8 cellular contexts compared by ENCODE assay signal in the genomic region with DNA sequence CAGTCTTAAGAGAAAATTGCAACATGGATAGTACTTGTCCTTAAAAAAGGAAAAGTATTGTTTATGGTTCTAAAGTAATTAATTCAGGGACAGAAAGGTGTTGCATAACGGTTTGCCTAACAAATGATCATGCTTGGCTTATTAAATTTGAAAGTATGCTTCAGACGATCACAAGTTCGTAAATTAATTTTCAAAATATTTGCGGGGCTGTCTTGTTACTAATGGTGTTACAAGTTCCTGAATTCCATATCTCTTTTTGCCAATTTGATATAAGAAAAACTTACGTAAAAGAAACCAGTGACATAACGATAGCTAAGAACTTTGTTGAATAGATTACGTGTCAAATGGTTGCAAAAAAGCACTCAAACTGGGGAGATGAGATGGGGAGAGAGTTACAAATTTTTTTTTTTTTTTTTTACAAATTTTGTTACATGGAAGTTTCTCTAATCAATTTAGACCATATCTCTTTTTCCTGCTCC. TPM values are rescaled to one million over a fixed set of nuclear protein-coding genes. Genes with fewer than 3 reads are reported as not detected.
DNase-seq lines count a peak whose midpoint lies in the region; FAIRE-seq and TF ChIP-seq lines count a peak whose summit lies in the region.

No MANE protein-coding gene starts in this region.

- DNase-seq in activated CD4-positive, alpha-beta T cell treated with anti-CD3 and anti-CD28 coated beads, Interleukin-2, amount 10 ng/mL, durations not matched to agents 24 days and 14 days, result no peak
- no peak for DNase-seq in activated CD4-positive, alpha-beta T cell treated with anti-CD3 and anti-CD28 coated beads for 4 hours
- no peak for DNase-seq in activated T-helper 2 cell treated with anti-CD3 and anti-CD28 coated beads, Interferon-gamma antibody, Interleukin-2, Interleukin-4, amounts not matched to agents 10 μg/mL and 5 μg/mL and 100 μg/mL, durations not matched to agents 14 hours and 24 hours and 36 hours (ENCODE audit: low spot score)
- no peak for DNase-seq in kidney
- no peak for DNase-seq in foreskin melanocyte
- no peak for DNase-seq in activated CD4-positive, alpha-beta T cell treated with anti-CD3 and anti-CD28 coated beads, Interleukin-2, amount 50 U/mL, for 4 hours
- no peak for DNase-seq in DMS153 (lab: John Stamatoyannopoulos, UW)

- H3K27ac Mint-ChIP-seq in activated CD4-positive, alpha-beta T cell treated with anti-CD3 and anti-CD28 coated beads, Interleukin-2, amount 10 ng/mL, durations not matched to agents 24 days and 14 days, result no peak overlapping the region
- H3K27ac Mint-ChIP-seq in activated T-helper 2 cell treated with anti-CD3 and anti-CD28 coated beads, Interferon-gamma antibody, Interleukin-2, Interleukin-4, amounts not matched to agents 10 μg/mL and 5 μg/mL and 100 μg/mL, durations not matched to agents 14 hours and 24 hours and 36 hours, result no peak overlapping the region

- WGBS in thymus, result 80% methylated on average over 7 of the region's 7 CpGs

- H3K4me1 Mint-ChIP-seq in activated CD4-positive, alpha-beta T cell treated with anti-CD3 and anti-CD28 coated beads, Interleukin-2, amount 10 ng/mL, durations not matched to agents 24 days and 14 days, result peaks cover 22% of the 10 kb centered on the region
- peaks cover 27% of the 10 kb centered on the region for H3K4me1 Mint-ChIP-seq in activated T-helper 2 cell treated with anti-CD3 and anti-CD28 coated beads, Interferon-gamma antibody, Interleukin-2, Interleukin-4, amounts not matched to agents 10 μg/mL and 5 μg/mL and 100 μg/mL, durations not matched to agents 14 hours and 24 hours and 36 hours (ENCODE audit: low read depth)

- H3K27ac ChIP-seq in kidney (ENCODE audit: low read depth in 2 of 2, low read length in 2 of 2) (peak overlapping the region in 1 of 2 donors; percentile 97), thymus (ENCODE audit: low read depth) (no peak overlapping the region)

- H3K9me3 Mint-ChIP-seq in activated CD4-positive, alpha-beta T cell treated with anti-CD3 and anti-CD28 coated beads, Interleukin-2, amount 10 ng/mL, durations not matched to agents 24 days and 14 days, result no peaks in the 10 kb centered on the region
- H3K9me3 Mint-ChIP-seq in activated T-helper 2 cell treated with anti-CD3 and anti-CD28 coated beads, Interferon-gamma antibody, Interleukin-2, Interleukin-4, amounts not matched to agents 10 μg/mL and 5 μg/mL and 100 μg/mL, durations not matched to agents 14 hours and 24 hours and 36 hours, result no peaks in the 10 kb centered on the region

- H3K27me3 ChIP-seq in thymus (ENCODE audit: control insufficient read depth, insufficient read depth), result no peaks in the 10 kb centered on the region

- H3K4me1 ChIP-seq in kidney (ENCODE audit: control insufficient read depth in 1 of 2, insufficient read depth in 1 of 2, low read depth in 1 of 2, low read length in 2 of 2) (peaks cover 0 to 8% of the 10 kb centered on the region in 2 donors), thymus (ENCODE audit: control insufficient read depth, insufficient read depth, low read length) (peaks cover 9% of the 10 kb centered on the region)

- H3K4me3 Mint-ChIP-seq in activated CD4-positive, alpha-beta T cell treated with anti-CD3 and anti-CD28 coated beads, Interleukin-2, amount 10 ng/mL, durations not matched to agents 24 days and 14 days, result peak overlapping the region; percentile 94
- H3K4me3 Mint-ChIP-seq in activated T-helper 2 cell treated with anti-CD3 and anti-CD28 coated beads, Interferon-gamma antibody, Interleukin-2, Interleukin-4, amounts not matched to agents 10 μg/mL and 5 μg/mL and 100 μg/mL, durations not matched to agents 14 hours and 24 hours and 36 hours (ENCODE audit: low read depth), result peak overlapping the region; percentile 82

- H3K36me3 Mint-ChIP-seq in activated CD4-positive, alpha-beta T cell treated with anti-CD3 and anti-CD28 coated beads, Interleukin-2, amount 10 ng/mL, durations not matched to agents 24 days and 14 days (ENCODE audit: low read depth), result peaks cover 2% of the 10 kb centered on the region
- H3K36me3 Mint-ChIP-seq in activated T-helper 2 cell treated with anti-CD3 and anti-CD28 coated beads, Interferon-gamma antibody, Interleukin-2, Interleukin-4, amounts not matched to agents 10 μg/mL and 5 μg/mL and 100 μg/mL, durations not matched to agents 14 hours and 24 hours and 36 hours (ENCODE audit: low read depth), result peaks cover 7% of the 10 kb centered on the region

- H3K9ac ChIP-seq in kidney (ENCODE audit: low read length in 2 of 2), result peak overlapping the region in 1 of 2 donors; percentile 87

- H3K36me3 ChIP-seq in kidney (ENCODE audit: control insufficient read depth in 1 of 2, insufficient read depth in 2 of 2, low read length in 2 of 2) (no peaks in the 10 kb centered on the region), thymus (ENCODE audit: control insufficient read depth, insufficient read depth) (no peaks in the 10 kb centered on the region)

- intact Hi-C loops in activated CD4-positive, alpha-beta T cell treated with anti-CD3 and anti-CD28 coated beads, Interleukin-2, amount 10 ng/mL, durations not matched to agents 24 days and 14 days (cut with micrococcal nuclease), result no loop called here
- intact Hi-C loops in activated T-helper 2 cell treated with anti-CD3 and anti-CD28 coated beads, Interferon-gamma antibody, Interleukin-2, Interleukin-4, amounts not matched to agents 10 μg/mL and 5 μg/mL and 100 μg/mL, durations not matched to agents 14 hours and 24 hours and 36 hours (cut with micrococcal nuclease), result loop anchor here (1.0 to 5.0 kb wide), 2 partner anchors 10 to 290 kb away; a partner anchor contains a TSS
- intact Hi-C loops in kidney (cut with DNase I), result no loop called here

- TF ChIP-seq CTCF in kidney (IDR thresholded peaks at IDR 0.05; ENCODE audit: borderline replicate concordance, extremely low read depth, insufficient read depth), result no peak

- no peaks in the 10 kb centered on the region for H3K27me3 Mint-ChIP-seq in activated CD4-positive, alpha-beta T cell treated with anti-CD3 and anti-CD28 coated beads, Interleukin-2, amount 10 ng/mL, durations not matched to agents 24 days and 14 days
- H3K27me3 Mint-ChIP-seq in activated T-helper 2 cell treated with anti-CD3 and anti-CD28 coated beads, Interferon-gamma antibody, Interleukin-2, Interleukin-4, amounts not matched to agents 10 μg/mL and 5 μg/mL and 100 μg/mL, durations not matched to agents 14 hours and 24 hours and 36 hours (ENCODE audit: low read depth), result no peaks in the 10 kb centered on the region

- no peaks in the 10 kb centered on the region for H3K9me3 ChIP-seq in kidney (ENCODE audit: control insufficient read depth in 1 of 2, low read length in 2 of 2)
- no peaks in the 10 kb centered on the region for H3K9me3 ChIP-seq in thymus (ENCODE audit: control insufficient read depth)

- H3K4me3 ChIP-seq in kidney (ENCODE audit: low read length in 2 of 2) (peak overlapping the region; percentile 81 to 84), thymus (ENCODE audit: low read length) (peak overlapping the region; percentile 74)

- FAIRE-seq in kidney (lab: Jason Lieb, UNC), result no peak

RNA-seq across cellular contexts. Expression of a gene that starts 1.3 kb away (rescaled TPM):
- 25.9 and 32.1 TPM in 2 replicates for total RNA-seq in activated CD4-positive, alpha-beta T cell treated with anti-CD3 and anti-CD28 coated beads, Interleukin-2, amount 10 ng/mL, durations not matched to agents 24 days and 14 days
- total RNA-seq in activated T-helper 2 cell treated with anti-CD3 and anti-CD28 coated beads, Interferon-gamma antibody, Interleukin-2, Interleukin-4, amounts not matched to agents 10 μg/mL and 5 μg/mL and 100 μg/mL, durations not matched to agents 14 hours and 24 hours and 36 hours, result 21.2 and 26.7 TPM in 2 replicates
- 28.2 TPM for total RNA-seq in kidney
- polyA plus RNA-seq in kidney (ENCODE audit: insufficient read depth, low read depth, low replicate concordance) (2.8 TPM), thymus (4.1 TPM)

RNA-seq across cellular contexts. Expression of a gene that starts 49.2 kb away (rescaled TPM):
- 38.6 and 39.1 TPM in 2 replicates for total RNA-seq in activated CD4-positive, alpha-beta T cell treated with anti-CD3 and anti-CD28 coated beads, Interleukin-2, amount 10 ng/mL, durations not matched to agents 24 days and 14 days
- total RNA-seq in activated T-helper 2 cell treated with anti-CD3 and anti-CD28 coated beads, Interferon-gamma antibody, Interleukin-2, Interleukin-4, amounts not matched to agents 10 μg/mL and 5 μg/mL and 100 μg/mL, durations not matched to agents 14 hours and 24 hours and 36 hours, result 36.9 and 38.6 TPM in 2 replicates
- 21.4 TPM for total RNA-seq in kidney
- polyA plus RNA-seq in kidney (ENCODE audit: insufficient read depth, low read depth, low replicate concordance) (3.3 TPM), thymus (3.7 TPM)
